8 cellular contexts compared by ENCODE assay signal in genomic region chr1:244801246-244801645, GRCh38. TPM values are rescaled to one million over a fixed set of nuclear protein-coding genes. Genes with fewer than 3 reads are reported as not detected.
DNase-seq lines count a peak whose midpoint lies in the region; ATAC-seq and TF ChIP-seq lines count a peak whose summit lies in the region.

No MANE protein-coding gene starts in this region.

- DNase-seq in DMS53 treated with DMSO at 0.1 percent for 48 hours (lab: John Stamatoyannopoulos, UW; ENCODE audit: unreplicated experiment) = peak; percentile 51
- DNase-seq in NAMALWA (ENCODE audit: low spot score) = peak; percentile 88
- DNase-seq in activated CD4-positive, alpha-beta T cell treated with anti-CD3 and anti-CD28 coated beads for 4 hours = peak; percentile 57
- DNase-seq in dermis blood vessel endothelial cell = peak; percentile 73
- DNase-seq in myocyte (ENCODE audit: low read depth) = peak; percentile 12
- peak in 1 of 2 donors; percentile 42 for DNase-seq in tibial artery

- no peak overlapping the region for H3K4me3 ChIP-seq in tibial artery

- no peaks in the 10 kb centered on the region for H3K9me3 ChIP-seq in tibial artery

- intact Hi-C loops in tibial artery (cut with DNase I; ENCODE audit: low total_unique reads) = no loop called here

- peak; percentile 88 for ATAC-seq in GM21723 (IDR thresholded peaks at IDR 0.05; ENCODE audit: unreplicated experiment)
- ATAC-seq in GM21528 (IDR thresholded peaks at IDR 0.05; ENCODE audit: low FRiP score, unreplicated experiment) = no peak

- no peaks in the 10 kb centered on the region for H3K27me3 ChIP-seq in tibial artery

- peak; percentile 36 to 43 for TF ChIP-seq CTCF in tibial artery (IDR thresholded peaks at IDR 0.05)

- no peaks in the 10 kb centered on the region for H3K36me3 ChIP-seq in tibial artery

- peaks cover 0 to 6% (median 0%) of the 10 kb centered on the region in 4 donors for H3K4me1 ChIP-seq in tibial artery

- no peak overlapping the region for H3K27ac ChIP-seq in tibial artery

RNA-seq across cellular contexts. Expression of gene COX20, which starts 34.2 kb away (rescaled TPM):
- total RNA-seq in dermis blood vessel endothelial cell (16.8 and 33.0 TPM in 2 replicates), myocyte (27.8 and 31.3 TPM in 2 replicates)
- polyA plus RNA-seq in myocyte (2012) = 54.4 TPM
